Comparison of ENCODE assay signal across 12 cellular contexts in genomic region chr11:104731890-104732289, GRCh38.
"Had no signal": no experiment of that assay in that cellular context is flagged by ENCODE, and none has a peak within 500 bp of the region (broad histone marks: within the 10 kb centered on the region; RNA-seq: fewer than 3 reads in every experiment).

No MANE protein-coding gene starts in this region.

- H3K27ac ChIP-seq: ascending aorta, dorsolateral prefrontal cortex, esophagus squamous epithelium, heart left ventricle, tibial nerve, vagina had no signal

- ATAC-seq: heart left ventricle; left colon; naive thymus-derived CD4-positive, alpha-beta T cell had no signal

- H3K4me3 ChIP-seq: ascending aorta, dorsolateral prefrontal cortex, esophagus squamous epithelium, heart left ventricle, tibial nerve, vagina had no signal

- H3K9me3 ChIP-seq: ascending aorta, esophagus squamous epithelium, heart left ventricle, tibial nerve, vagina had no signal

- H3K27me3 ChIP-seq: ascending aorta, dorsolateral prefrontal cortex, esophagus squamous epithelium, heart left ventricle, tibial nerve, vagina had no signal

- H3K4me1 ChIP-seq: ascending aorta, esophagus squamous epithelium, tibial nerve, vagina had no signal

- H3K36me3 ChIP-seq: ascending aorta, esophagus squamous epithelium, heart left ventricle, tibial nerve, vagina had no signal

- DNase-seq: activated CD4-positive, alpha-beta T cell treated with anti-CD3 and anti-CD28 coated beads, Interleukin-2, amount 50 U/mL, for 4 hours; activated effector memory CD4-positive, alpha-beta T cell treated with anti-CD3 and anti-CD28 coated beads, Interleukin-2, amount 50 U/mL, for 16 hours; dorsolateral prefrontal cortex; esophagus squamous epithelium; foreskin fibroblast; heart left ventricle; left colon; naive thymus-derived CD4-positive, alpha-beta T cell; posterior cingulate gyrus had no signal

- H3K36me3 Mint-ChIP-seq: naive thymus-derived CD4-positive, alpha-beta T cell had no signal

- H3K27me3 Mint-ChIP-seq: naive thymus-derived CD4-positive, alpha-beta T cell had no signal
